ENCODE assay signal across 12 cellular contexts in genomic region chr17:66819466-66819865, GRCh38. TPM values are rescaled to one million over a fixed set of nuclear protein-coding genes. Genes with fewer than 3 reads are reported as not detected.
"Had no signal": no experiment of that assay in that cellular context is flagged by ENCODE, and none has a peak within 500 bp of the region (broad histone marks: within the 10 kb centered on the region; RNA-seq: fewer than 3 reads in every experiment).

No MANE protein-coding gene starts in this region.

- DNase-seq: GM23248, GOT3, H7, HFFc6, IMR-90, KG1 had no signal

- H3K9me3 ChIP-seq: HAP-1 had no signal

- H3K4me1 ChIP-seq: HAP-1 had no signal

- H3K27ac ChIP-seq: GM23248, HL-60 had no signal

- FAIRE-seq: K562 had no signal

- ATAC-seq: HCT116, K562 had no signal

- H3K36me3 ChIP-seq: HAP-1 had no signal

- H3K9ac ChIP-seq: GM23248 had no signal

- H3K4me3 ChIP-seq: GM23248, HAP-1, K562 had no signal

RNA-seq across cellular contexts. Expression of gene CACNG5, which starts 15.5 kb away (rescaled TPM):
- total RNA-seq: GM23248, H4, HFFc6, HT1080, IMR-90, K562 had no signal
- polyA plus RNA-seq: GM23248, IMR-90, K562 had no signal
